9 cellular contexts compared by ENCODE assay signal in genomic region chr12:124829008-124829707, GRCh38. TPM values are rescaled to one million over a fixed set of nuclear protein-coding genes. Genes with fewer than 3 reads are reported as not detected.
DNase-seq lines count a peak whose midpoint lies in the region; ATAC-seq, FAIRE-seq and TF ChIP-seq lines count a peak whose summit lies in the region.
"Had no signal": no experiment of that assay in that cellular context is flagged by ENCODE, and none has a peak within 500 bp of the region (broad histone marks: within the 10 kb centered on the region; RNA-seq: fewer than 3 reads in every experiment).

No MANE protein-coding gene starts in this region.

- peaks cover 2% of the 10 kb centered on the region; the same call in 1 of the 2 replicates for H3K9me3 ChIP-seq in IMR-90 (ENCODE audit: control insufficient read depth, insufficient read depth, low read length)
- no peaks in the 10 kb centered on the region for H3K9me3 ChIP-seq in HepG2 (ENCODE audit: low read length)

- H3K9ac ChIP-seq in IMR-90 (ENCODE audit: low read depth, low read length) = no peak overlapping the region
- peak overlapping the region; percentile 74 for H3K9ac ChIP-seq in HepG2 (ENCODE audit: insufficient read depth, low read depth, low read length)

- H3K27me3 Mint-ChIP-seq in MCF 10A (ENCODE audit: insufficient read depth, unreplicated experiment) = no peaks in the 10 kb centered on the region
- no peaks in the 10 kb centered on the region for H3K27me3 Mint-ChIP-seq in naive thymus-derived CD8-positive, alpha-beta T cell

- TF ChIP-seq CTCF in IMR-90 (conservative IDR thresholded peaks at IDR 0.05; ENCODE audit: low read depth, low read length) = no peak
- TF ChIP-seq CTCF in MCF 10A (IDR thresholded peaks at IDR 0.05; ENCODE audit: unreplicated experiment) = no peak
- TF ChIP-seq CTCF in HepG2 (CRISPR knock-in tag; IDR thresholded peaks at IDR 0.05) = peak; percentile 28

- peak overlapping the region; percentile 96 for H3K27ac Mint-ChIP-seq in MCF 10A (ENCODE audit: low read depth, unreplicated experiment)
- H3K27ac Mint-ChIP-seq in naive thymus-derived CD8-positive, alpha-beta T cell = peak overlapping the region in 1 of 10 donors; percentile 58

- H3K14ac ChIP-seq in IMR-90 (replicated peaks; ENCODE audit: low read depth, low read length) = no peak overlapping the region; the same call in 1 of the 2 replicates

- TF ChIP-seq RAD21 in IMR-90 (IDR thresholded peaks at IDR 0.05; ENCODE audit: low read length) (no peak), HepG2 (CRISPR knock-in tag; IDR thresholded peaks at IDR 0.05) (peak; percentile 35; the same call in 1 of the 2 replicates)

- CTCF ChIA-PET in IMR-90 (lab: Yijun Ruan, JAX) = interaction anchor here (0.7 kb wide), 1 partner anchor 453 kb away, joined by 3 read pairs; no protein-coding TSS in a partner anchor
- CTCF ChIA-PET in MCF 10A (lab: Yijun Ruan, JAX) = interaction anchor here (0.8 to 4.2 kb wide), 4 partner anchors 9 to 77 kb away, joined by 3 to 24 read pairs (median 4); no protein-coding TSS in a partner anchor
- CTCF ChIA-PET in HepG2 (lab: Yijun Ruan, JAX; ENCODE audit: low intra/inter-chr PET ratio, low total read pairs) = no interaction called here

- peak overlapping the region; percentile 80 for H4K91ac ChIP-seq in IMR-90 (ENCODE audit: insufficient read depth, low read depth, low read length)

- H3K4me2 ChIP-seq in IMR-90 (ENCODE audit: low read depth, low read length) (no peak overlapping the region), HepG2 (ENCODE audit: low read depth, low read length) (peak overlapping the region; percentile 97)

- H3K36me3 ChIP-seq in IMR-90 (ENCODE audit: control insufficient read depth, insufficient read depth, low read length) (no peaks in the 10 kb centered on the region), HepG2 (replicated peaks in 1 of 2; ENCODE audit: control insufficient read depth in 1 of 2, insufficient read depth in 2 of 2, low read length in 2 of 2) (peaks cover 6 to 15% of the 10 kb centered on the region in 2 experiments; a peak in 3 of 5 replicates)

- BruUV-seq in IMR-90 (replicated peaks; lab: Mats Ljungman, UMichigan) (no TSS peak), MCF 10A (replicated peaks; lab: Mats Ljungman, UMichigan) (TSS peak; percentile 55), HepG2 (replicated peaks; lab: Mats Ljungman, UMichigan) (TSS peak; percentile 96)

- H2BK120ac ChIP-seq in IMR-90 (ENCODE audit: low read depth, low read length) = peak overlapping the region; percentile 50

- H3K27ac ChIP-seq in IMR-90 (ENCODE audit: insufficient read depth, low read length) (peak overlapping the region; percentile 72), HepG2 (ENCODE audit: extremely low read length, insufficient read depth, low read length) (peak overlapping the region; percentile 95)

- ATAC-seq in IMR-90 (ENCODE audit: low read depth) (peak; percentile 84), HepG2 (peak; percentile 83), GM21717 (IDR thresholded peaks at IDR 0.05; ENCODE audit: unreplicated experiment) (no peak), HG02798 (IDR thresholded peaks at IDR 0.05; ENCODE audit: poor library complexity, unreplicated experiment) (no peak)
- ATAC-seq in naive thymus-derived CD8-positive, alpha-beta T cell = no peak

- in situ Hi-C loops in ACHN (cut with HindIII; ENCODE audit: low pct_ligation_motif_present, low pct_unique_long_range_greater_than_20kb, low sequenced_read_pairs) = no loop called here
- in situ Hi-C loops in IMR-90 (cut with MboI; ENCODE audit: low sequenced_read_pairs) = no loop called here
- in situ Hi-C loops in HepG2 (cut with HindIII; ENCODE audit: extremely low pct_ligation_motif_present, low pct_unique_long_range_greater_than_20kb) = no loop called here

- FAIRE-seq in HepG2 (lab: Jason Lieb, UNC) = peak; percentile 94

- H3K27me3 ChIP-seq in IMR-90 (ENCODE audit: control insufficient read depth, insufficient read depth, low read length) (no peaks in the 10 kb centered on the region), HepG2 (ENCODE audit: control insufficient read depth in 1 of 2, insufficient read depth in 2 of 2, low read length in 2 of 2) (no peaks in the 10 kb centered on the region)

- peak overlapping the region; percentile 62 for H2BK20ac ChIP-seq in IMR-90 (ENCODE audit: low read depth, low read length)

- H3K4me3 Mint-ChIP-seq in MCF 10A (ENCODE audit: unreplicated experiment) = peak overlapping the region; percentile 58
- no peak overlapping the region for H3K4me3 Mint-ChIP-seq in naive thymus-derived CD8-positive, alpha-beta T cell

- intact Hi-C loops in IMR-90 (cut with micrococcal nuclease) (loop anchor here (10.0 kb wide), 1 partner anchor 76 kb away; no protein-coding TSS in a partner anchor), MCF 10A (cut with micrococcal nuclease) (loop anchor here (1.0 to 2.0 kb wide), 2 partner anchors 9 to 76 kb away; no protein-coding TSS in a partner anchor), HepG2 (cut with micrococcal nuclease; ENCODE audit: unreplicated experiment) (loop anchor here (1.0 kb wide), 1 partner anchor 8 kb away; no protein-coding TSS in a partner anchor)

- H3K4me1 ChIP-seq in IMR-90 (ENCODE audit: control insufficient read depth, insufficient read depth, low read length) = peaks cover 11% of the 10 kb centered on the region
- H3K4me1 ChIP-seq in HepG2 (ENCODE audit: insufficient read depth, low read length) = peaks cover 92% of the 10 kb centered on the region

- no peaks in the 10 kb centered on the region for H4K20me1 ChIP-seq in IMR-90 (ENCODE audit: insufficient read depth, low read length)
- no peaks in the 10 kb centered on the region for H4K20me1 ChIP-seq in HepG2 (ENCODE audit: insufficient read depth, low read length)

- peaks cover 11% of the 10 kb centered on the region; the same call in 1 of the 2 replicates for H3K9me1 ChIP-seq in IMR-90 (ENCODE audit: insufficient read depth, low read length)

- WGBS in IMR-90 (ENCODE audit: extremely low coverage in 2 of 2, insufficient read length in 1 of 2), 2 experiments = 91% methylated on average over 1 of the region's 9 CpGs; no CpG with 5 or more reads in 1 of the 2 experiments
- WGBS in HepG2 (ENCODE audit: low lambda C conversion rate) = 4% methylated on average over 9 of the region's 9 CpGs

- no peak overlapping the region for H3K4me3 ChIP-seq in IMR-90 (ENCODE audit: insufficient read depth, low read depth, low read length)
- peak overlapping the region; percentile 40 to 65 (median 44) for H3K4me3 ChIP-seq in HepG2 (replicated peaks in 1 of 3; ENCODE audit: insufficient read depth in 1 of 3, low read depth in 2 of 3, low read length in 3 of 3)

- peak overlapping the region; percentile 78 for H2BK5ac ChIP-seq in IMR-90 (ENCODE audit: low read depth, low read length, poor library complexity, severe bottlenecking)

- H2AK9ac ChIP-seq in IMR-90 (replicated peaks; ENCODE audit: low read depth, low read length, poor library complexity) = peak overlapping the region; percentile 85

- POLR2A ChIA-PET in IMR-90 (lab: Charles Lee; ENCODE audit: unreplicated experiment) (interaction anchor here (1.1 kb wide), 1 partner anchor 86 kb away, joined by 3 read pairs; the partner anchor contains the start of gene UBC), MCF 10A (lab: Yijun Ruan, JAX) (interaction anchor here (0.5 to 5.0 kb wide), 20 partner anchors 9 to 310 kb away, joined by 3 to 42 read pairs (median 5); partner anchors contain the start of gene UBC), HepG2 (lab: Yijun Ruan, JAX) (interaction anchor here (0.6 to 3.6 kb wide), 20 partner anchors 9 to 86 kb away, joined by 3 to 49 read pairs (median 8); partner anchors contain the start of gene UBC)
- POLR2A ChIA-PET in naive thymus-derived CD8-positive, alpha-beta T cell (lab: Charles Lee) = no interaction called here

- peaks cover 13 to 15% of the 10 kb centered on the region in 2 experiments; a peak in 3 of 4 replicates for H3K79me1 ChIP-seq in IMR-90 (ENCODE audit: low read depth in 1 of 2, low read length in 2 of 2)

- peaks cover 76% of the 10 kb centered on the region for H3K79me2 ChIP-seq in HepG2 (ENCODE audit: insufficient read depth, low read length)

- 0 out of 2 replicates have a peak overlapping the region, but pooled peaks have one; percentile 1 for H3K23ac ChIP-seq in IMR-90 (ENCODE audit: low read depth, low read length)

- peak overlapping the region; percentile 61 for H2AK5ac ChIP-seq in IMR-90 (ENCODE audit: low read depth, low read length)

- no peak for TF ChIP-seq POLR2A in IMR-90 (IDR thresholded peaks at IDR 0.05; ENCODE audit: low read depth, low read length)
- peak in 1 of 2 experiments; percentile 43; a peak in 1 of 4 replicates for TF ChIP-seq POLR2A in HepG2 (IDR thresholded peaks at IDR 0.05; ENCODE audit: insufficient read depth in 1 of 2, low read depth in 2 of 2, low read length in 2 of 2)

- TF ChIP-seq EP300 in HepG2 (IDR thresholded peaks at IDR 0.05; ENCODE audit: low read depth in 2 of 2, low read length in 2 of 2) (peak; percentile 79 to 92), HepG2 (CRISPR knock-in tag; IDR thresholded peaks at IDR 0.05; ENCODE audit: borderline replicate concordance) (no peak)

- H2AFZ ChIP-seq in IMR-90 (replicated peaks; ENCODE audit: low read length, poor library complexity) = peak overlapping the region; percentile 80
- no peak overlapping the region for H2AFZ ChIP-seq in HepG2 (ENCODE audit: low read length)

- peak overlapping the region; percentile 36 for H3K4ac ChIP-seq in IMR-90 (ENCODE audit: low read depth, low read length)

- H3K18ac ChIP-seq in IMR-90 (ENCODE audit: low read depth, low read length) = peak overlapping the region; percentile 51

- H3K36me3 Mint-ChIP-seq in MCF 10A (ENCODE audit: insufficient read depth, unreplicated experiment) = peaks cover 26% of the 10 kb centered on the region
- no peaks in the 10 kb centered on the region for H3K36me3 Mint-ChIP-seq in naive thymus-derived CD8-positive, alpha-beta T cell

- no peak overlapping the region for H3K56ac ChIP-seq in IMR-90 (ENCODE audit: extremely low read depth, insufficient read depth, low read length)

- H4K8ac ChIP-seq in IMR-90 (ENCODE audit: low read depth in 2 of 2, low read length in 2 of 2) = peak overlapping the region; percentile 51 to 57; a peak in 3 of 4 replicates

- peak overlapping the region; percentile 70; the same call in 2 of the 3 replicates for H2BK15ac ChIP-seq in IMR-90 (ENCODE audit: low read depth, low read length)

- no peaks in the 10 kb centered on the region for H3K9me3 Mint-ChIP-seq in MCF 10A (ENCODE audit: unreplicated experiment)
- H3K9me3 Mint-ChIP-seq in naive thymus-derived CD8-positive, alpha-beta T cell = peaks cover 0 to 8% (median 0%) of the 10 kb centered on the region in 9 donors

- DNase-seq in ACHN (peak; percentile 69), IMR-90 (peak; percentile 85), MCF 10A (ENCODE audit: unreplicated experiment) (peak; percentile 91), HepG2 (ENCODE audit: low spot score) (peak; percentile 93)
- DNase-seq in effector CD4-positive, alpha-beta T cell = no peak
- DNase-seq in naive thymus-derived CD8-positive, alpha-beta T cell = no peak
- DNase-seq: NCI-H510A had no signal

- H3K4me1 Mint-ChIP-seq in MCF 10A (ENCODE audit: insufficient read depth, unreplicated experiment) = peaks cover 43% of the 10 kb centered on the region
- H3K4me1 Mint-ChIP-seq in naive thymus-derived CD8-positive, alpha-beta T cell = peaks cover 0 to 4% (median 0%) of the 10 kb centered on the region in 4 donors

- H4K5ac ChIP-seq in IMR-90 (ENCODE audit: low read depth, low read length) = peak overlapping the region; percentile 50; the same call in 1 of the 2 replicates

- dilution Hi-C loops in IMR-90 (cut with HindIII; ENCODE audit: low sequenced_read_pairs, unreplicated experiment) = no loop called here

RNA-seq across cellular contexts. Expression of gene SCARB1, which starts 34.5 kb away (rescaled TPM):
- 3.0 and 3.6 TPM in 2 replicates for total RNA-seq in IMR-90 (2012; rRNA removed)
- polyA plus RNA-seq in IMR-90 (2012; rRNA removed) = 24.8 and 27.0 TPM in 2 replicates
- 20.5 and 47.8 TPM in 2 replicates for polyA plus RNA-seq in IMR-90 (2012; cell fraction: cytosol; rRNA removed)
- polyA plus RNA-seq in IMR-90 (2012; cell fraction: nucleus; rRNA removed; ENCODE audit: low replicate concordance) = 36.2 and 109 TPM in 2 replicates
- 48.2 and 71.0 TPM in 2 replicates for total RNA-seq in MCF 10A (2022)
- total RNA-seq in HepG2 (2016; rRNA removed; fragmentation: Illumina TruSeq; extraction: Trizol) = 33.2 and 63.4 TPM in 2 replicates
- total RNA-seq in HepG2 (2016; cell fraction: cytosol; rRNA removed; fragmentation: Illumina TruSeq; extraction: Trizol; ENCODE audit: low read depth) = 10.1 and 11.6 TPM in 2 replicates
- 24.7 and 65.3 TPM in 2 replicates for total RNA-seq in HepG2 (2016; cell fraction: insoluble cytoplasmic fraction; rRNA removed; fragmentation: Illumina TruSeq; extraction: Trizol)
- total RNA-seq in HepG2 (2016; cell fraction: membrane; rRNA removed; fragmentation: Illumina TruSeq; extraction: Trizol) = 32.7 and 33.2 TPM in 2 replicates
- total RNA-seq in HepG2 (2016; cell fraction: nucleus; rRNA removed; fragmentation: Illumina TruSeq; extraction: Trizol) = 82.8 and 99.0 TPM in 2 replicates
- 160 and 189 TPM in 2 replicates for polyA plus RNA-seq in HepG2 (2011; rRNA removed)
- 208 and 213 TPM in 2 replicates for polyA plus RNA-seq in HepG2 (2011; cell fraction: cytosol; rRNA removed)
- 869 and 1,053 TPM in 2 replicates for polyA plus RNA-seq in HepG2 (2011; cell fraction: nucleus; rRNA removed)
- polyA plus RNA-seq in HepG2 (2012) = 214 and 253 TPM in 2 replicates
- polyA plus RNA-seq in HepG2 (2016; cell fraction: cytosol; fragmentation: Illumina TruSeq; extraction: Trizol; ENCODE audit: low read depth) = 18.1 and 20.1 TPM in 2 replicates
- 42.8 and 60.7 TPM in 2 replicates for polyA plus RNA-seq in HepG2 (2016; cell fraction: insoluble cytoplasmic fraction; fragmentation: Illumina TruSeq; extraction: Trizol; ENCODE audit: low read depth)
- 42.2 and 44.0 TPM in 2 replicates for polyA plus RNA-seq in HepG2 (2016; cell fraction: membrane; fragmentation: Illumina TruSeq; extraction: Trizol; ENCODE audit: low read depth)
- 235 and 236 TPM in 2 replicates for polyA plus RNA-seq in HepG2 (2016; cell fraction: nucleus; fragmentation: Illumina TruSeq; extraction: Trizol; ENCODE audit: insufficient read depth, low read depth)
- 104 and 367 TPM in 2 replicates for polyA minus RNA-seq in HepG2 (2011; rRNA and poly(A)+ RNA removed; ENCODE audit: low replicate concordance)
- 143 and 183 TPM in 2 replicates for polyA minus RNA-seq in HepG2 (2011; cell fraction: cytosol; rRNA and poly(A)+ RNA removed)
- 104 and 119 TPM in 2 replicates for polyA minus RNA-seq in HepG2 (2011; cell fraction: nucleus; rRNA and poly(A)+ RNA removed)
- 1 to 10 TPM; 4.3 to 7.2 TPM for total RNA-seq in naive thymus-derived CD8-positive, alpha-beta T cell
- 1 to 10 TPM; 2.7 to 3.9 (median 3.1) TPM for polyA plus RNA-seq in naive thymus-derived CD8-positive, alpha-beta T cell

Comparison
In these comparisons a context has a peak if more than half of its experiments do, and no peak if none do; other contexts are left out.
1. DNase-seq: peak in ACHN (single experiment), IMR-90 (single experiment), MCF 10A (single experiment) and HepG2 (single experiment); none in effector CD4-positive, alpha-beta T cell (single experiment) and naive thymus-derived CD8-positive, alpha-beta T cell (0 of 10).
2. ATAC-seq: peak in IMR-90 (single experiment) and HepG2 (single experiment); none in GM21717 (single experiment), HG02798 (single experiment) and naive thymus-derived CD8-positive, alpha-beta T cell (0 of 2).